8 cellular contexts compared by ENCODE assay signal in genomic region chr20:49276201-49276894, GRCh38.
DNase-seq lines count a peak whose midpoint lies in the region; ATAC-seq and TF ChIP-seq lines count a peak whose summit lies in the region.

No MANE protein-coding gene starts in this region.

- DNase-seq in GF-D8 (lab: John Stamatoyannopoulos, UW), result peak; percentile 54
- DNase-seq in NAMALWA (ENCODE audit: low spot score), result peak; percentile 73
- DNase-seq in T-helper 9 cell, result peak; percentile 8
- DNase-seq in choroid plexus epithelial cell (ENCODE audit: low read depth), result peak; percentile 64
- DNase-seq in substantia nigra (lab: John Stamatoyannopoulos, UW), result peak in 2 of 49 donors; percentile 14 to 15
- no peak for DNase-seq in cerebellar nuclear complex (lab: John Stamatoyannopoulos, UW)

- H3K4me3 ChIP-seq in choroid plexus epithelial cell (ENCODE audit: low read depth, low read length) (peak overlapping the region; percentile 64), mucosa of stomach (ENCODE audit: low read length) (no peak overlapping the region)

- ATAC-seq in GM18867 (IDR thresholded peaks at IDR 0.05; ENCODE audit: unreplicated experiment), result no peak

- peaks cover 15% of the 10 kb centered on the region for H3K9me3 ChIP-seq in mucosa of stomach (ENCODE audit: control insufficient read depth, low read length)

- H3K36me3 ChIP-seq in mucosa of stomach (ENCODE audit: control insufficient read depth, insufficient read depth, low read length), result peaks cover 23% of the 10 kb centered on the region

- H3K9ac ChIP-seq in mucosa of stomach (ENCODE audit: low read length), result peak overlapping the region; percentile 96

- TF ChIP-seq CTCF in choroid plexus epithelial cell (conservative IDR thresholded peaks at IDR 0.05; ENCODE audit: low read depth, low read length), result no peak

- H3K4me1 ChIP-seq in mucosa of stomach (ENCODE audit: control insufficient read depth, insufficient read depth, low read length), result peaks cover 22% of the 10 kb centered on the region

- H3K27ac ChIP-seq in substantia nigra (ENCODE audit: low read depth, low read length, poor library complexity, severe bottlenecking), result peak overlapping the region; percentile 99

- H3K27me3 ChIP-seq in mucosa of stomach (ENCODE audit: control insufficient read depth, insufficient read depth, low read length), result no peaks in the 10 kb centered on the region

Comparison
In these comparisons a context has a peak if more than half of its experiments do, and no peak if none do; other contexts are left out.
1. DNase-seq: peak in GF-D8 (single experiment), NAMALWA (single experiment), T-helper 9 cell (single experiment) and choroid plexus epithelial cell (single experiment); none in cerebellar nuclear complex (0 of 2).